In the genomic region with DNA sequence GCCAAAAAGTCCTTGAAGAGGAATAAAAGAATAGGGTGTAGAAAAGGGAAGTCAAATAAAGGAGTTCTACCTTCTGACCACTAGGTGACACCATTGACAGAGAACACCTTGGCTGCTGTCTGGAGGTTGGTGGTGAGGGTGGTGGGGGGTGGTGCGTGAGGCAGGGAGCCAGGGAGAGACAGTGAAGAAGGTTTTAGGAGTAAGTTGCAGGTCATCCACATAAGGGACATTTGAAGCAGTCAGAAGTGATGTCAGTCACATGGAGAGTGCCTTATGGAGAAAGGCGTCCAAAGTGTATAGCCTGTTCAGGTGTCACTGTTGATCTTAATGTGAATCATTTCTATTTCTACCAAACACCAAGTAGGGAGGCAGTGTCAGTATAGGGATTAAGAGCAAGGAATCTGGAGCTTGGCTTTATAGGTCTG, we compare ENCODE assay signal across 8 cellular contexts.
A peak's percentile ranks its signal among the peaks of the same experiment; 100 is the strongest.
DNase-seq lines count a peak whose midpoint lies in the region; ATAC-seq, FAIRE-seq and TF ChIP-seq lines count a peak whose summit lies in the region.

No MANE protein-coding gene starts in this region.

- DNase-seq in AG08396 (ENCODE audit: low spot score) (peak; percentile 56), GM12891 (ENCODE audit: insufficient read length, low spot score) (peak; percentile 29), NOMO-1 treated with dmso at 0.1 percent for 144 hours (lab: John Stamatoyannopoulos, UW; ENCODE audit: unreplicated experiment) (peak; percentile 15), choroid plexus epithelial cell (ENCODE audit: low read depth) (peak; percentile 65), mesothelial cell of epicardium (ENCODE audit: low spot score in 2 of 2, unreplicated experiment in 2 of 2) (peak in 1 of 2 experiments; percentile 41), NCI-H2227 (lab: John Stamatoyannopoulos, UW; ENCODE audit: unreplicated experiment) (no peak)
- DNase-seq in activated T-helper 1 cell treated with anti-CD3 and anti-CD28 coated beads, Interleukin-12 subunit alpha, Interleukin-12 subunit beta, Interleukin-2, Interleukin-4 antibody, amounts not matched to agents 30 ng/mL and 10 ng/mL and 1 ng/mL, durations not matched to agents 14 hours and 24 hours and 36 hours (ENCODE audit: low spot score), result no peak

- H3K4me1 Mint-ChIP-seq in mesothelial cell of epicardium, result peaks cover 11% of the 10 kb centered on the region
- no peaks in the 10 kb centered on the region for H3K4me1 Mint-ChIP-seq in activated T-helper 1 cell treated with anti-CD3 and anti-CD28 coated beads, Interleukin-12 subunit alpha, Interleukin-12 subunit beta, Interleukin-2, Interleukin-4 antibody, amounts not matched to agents 30 ng/mL and 10 ng/mL and 1 ng/mL, durations not matched to agents 14 hours and 24 hours and 36 hours (ENCODE audit: low read depth)

- H3K4me3 ChIP-seq in choroid plexus epithelial cell (ENCODE audit: low read depth, low read length), result no peak overlapping the region

- no peaks in the 10 kb centered on the region for H3K36me3 Mint-ChIP-seq in mesothelial cell of epicardium
- H3K36me3 Mint-ChIP-seq in activated T-helper 1 cell treated with anti-CD3 and anti-CD28 coated beads, Interleukin-12 subunit alpha, Interleukin-12 subunit beta, Interleukin-2, Interleukin-4 antibody, amounts not matched to agents 30 ng/mL and 10 ng/mL and 1 ng/mL, durations not matched to agents 14 hours and 24 hours and 36 hours (ENCODE audit: low read depth), result no peaks in the 10 kb centered on the region

- H3K4me3 Mint-ChIP-seq in mesothelial cell of epicardium, result no peak overlapping the region
- H3K4me3 Mint-ChIP-seq in activated T-helper 1 cell treated with anti-CD3 and anti-CD28 coated beads, Interleukin-12 subunit alpha, Interleukin-12 subunit beta, Interleukin-2, Interleukin-4 antibody, amounts not matched to agents 30 ng/mL and 10 ng/mL and 1 ng/mL, durations not matched to agents 14 hours and 24 hours and 36 hours, result no peak overlapping the region

- no peak for TF ChIP-seq POLR2A in GM12891 (IDR thresholded peaks at IDR 0.05; ENCODE audit: low read depth, low read length)

- no peak overlapping the region for H3K27ac Mint-ChIP-seq in mesothelial cell of epicardium
- H3K27ac Mint-ChIP-seq in activated T-helper 1 cell treated with anti-CD3 and anti-CD28 coated beads, Interleukin-12 subunit alpha, Interleukin-12 subunit beta, Interleukin-2, Interleukin-4 antibody, amounts not matched to agents 30 ng/mL and 10 ng/mL and 1 ng/mL, durations not matched to agents 14 hours and 24 hours and 36 hours, result no peak overlapping the region

- ATAC-seq in HG03159 (IDR thresholded peaks at IDR 0.05; ENCODE audit: unreplicated experiment), result peak; percentile 93

- FAIRE-seq in GM12891 (lab: Jason Lieb, UNC), result peak; percentile 87

- intact Hi-C loops in activated T-helper 1 cell treated with anti-CD3 and anti-CD28 coated beads, Interleukin-12 subunit alpha, Interleukin-12 subunit beta, Interleukin-2, Interleukin-4 antibody, amounts not matched to agents 30 ng/mL and 10 ng/mL and 1 ng/mL, durations not matched to agents 14 hours and 24 hours and 36 hours (cut with micrococcal nuclease), result loop anchor here (5.0 kb wide), 2 partner anchors 745 to 915 kb away; no protein-coding TSS in a partner anchor

- no peaks in the 10 kb centered on the region for H3K9me3 Mint-ChIP-seq in mesothelial cell of epicardium
- no peaks in the 10 kb centered on the region for H3K9me3 Mint-ChIP-seq in activated T-helper 1 cell treated with anti-CD3 and anti-CD28 coated beads, Interleukin-12 subunit alpha, Interleukin-12 subunit beta, Interleukin-2, Interleukin-4 antibody, amounts not matched to agents 30 ng/mL and 10 ng/mL and 1 ng/mL, durations not matched to agents 14 hours and 24 hours and 36 hours

- no peaks in the 10 kb centered on the region for H3K27me3 Mint-ChIP-seq in mesothelial cell of epicardium (ENCODE audit: low read depth)
- peaks cover 3% of the 10 kb centered on the region for H3K27me3 Mint-ChIP-seq in activated T-helper 1 cell treated with anti-CD3 and anti-CD28 coated beads, Interleukin-12 subunit alpha, Interleukin-12 subunit beta, Interleukin-2, Interleukin-4 antibody, amounts not matched to agents 30 ng/mL and 10 ng/mL and 1 ng/mL, durations not matched to agents 14 hours and 24 hours and 36 hours (ENCODE audit: insufficient read depth)

- TF ChIP-seq CTCF in choroid plexus epithelial cell (conservative IDR thresholded peaks at IDR 0.05; ENCODE audit: low read depth, low read length) (peak; percentile 75), mesothelial cell of epicardium (IDR thresholded peaks at IDR 0.05; ENCODE audit: unreplicated experiment) (peak; percentile 79)

TF ChIP-seq in GM12891, 5 proteins besides CTCF, POLR2A, EP300 and RAD21:
- TF ChIP-seq PAX5 (IDR thresholded peaks at IDR 0.05; ENCODE audit: insufficient read depth, low read length, severe bottlenecking) (no peak), TAF1 (IDR thresholded peaks at IDR 0.05; ENCODE audit: low read depth, low read length) (no peak), SPI1 (IDR thresholded peaks at IDR 0.05; ENCODE audit: low read depth, low read length) (peak; percentile 82), POU2F2 (IDR thresholded peaks at IDR 0.05; ENCODE audit: low read depth, low read length) (no peak), POLR2AphosphoS5 (IDR thresholded peaks at IDR 0.05; ENCODE audit: low read depth, low read length) (no peak)

Comparison
In these comparisons a context has a peak if more than half of its experiments do, and no peak if none do; other contexts are left out.
1. DNase-seq: peak in AG08396 (single experiment), GM12891 (single experiment), NOMO-1 treated with dmso at 0.1 percent for 144 hours (single experiment) and choroid plexus epithelial cell (single experiment); none in activated T-helper 1 cell treated with anti-CD3 and anti-CD28 coated beads, Interleukin-12 subunit alpha, Interleukin-12 subunit beta, Interleukin-2, Interleukin-4 antibody, amounts not matched to agents 30 ng/mL and 10 ng/mL and 1 ng/mL, durations not matched to agents 14 hours and 24 hours and 36 hours (single experiment) and NCI-H2227 (single experiment).